1 cellular context compared by ENCODE assay signal in the genomic region with DNA sequence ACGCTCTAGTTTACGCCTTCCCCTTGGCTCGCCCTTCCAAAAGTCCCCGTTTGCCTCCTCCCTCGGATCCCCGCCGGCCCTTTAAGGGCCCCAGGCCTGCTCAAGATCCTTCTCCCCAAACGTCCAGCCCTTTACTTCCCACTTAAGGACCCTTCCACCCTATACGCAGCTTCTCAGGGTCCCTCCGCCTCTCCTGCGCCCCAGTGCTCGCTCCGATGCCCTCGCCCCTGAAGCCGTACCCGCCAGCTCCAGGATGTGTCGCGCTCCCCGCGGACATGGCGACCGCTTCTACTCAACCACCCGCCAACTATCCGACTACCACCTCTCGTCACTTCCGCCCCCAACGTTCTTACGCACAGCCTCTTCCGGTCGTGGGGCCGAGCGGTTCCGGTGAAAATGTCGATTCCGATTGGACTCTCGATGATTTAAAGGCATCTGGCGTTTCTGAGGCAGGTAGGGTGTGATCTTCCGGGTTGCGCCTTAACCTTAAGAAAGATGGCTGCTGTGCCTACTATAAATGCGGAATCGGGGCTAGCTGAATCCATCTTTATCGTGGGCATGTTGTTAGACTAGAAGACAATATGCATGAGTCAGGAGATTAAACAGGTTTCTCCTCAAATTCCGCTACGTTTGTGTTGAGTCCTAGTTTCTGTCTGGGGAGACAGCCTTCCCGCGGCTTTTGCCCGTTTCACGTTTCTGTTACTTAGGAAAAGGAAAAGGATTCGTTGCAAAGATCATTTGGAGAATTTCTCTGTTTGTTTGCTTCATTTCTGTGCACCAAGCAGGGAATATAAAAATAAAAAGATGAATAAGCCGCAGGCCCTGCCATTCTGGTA.
TF ChIP-seq lines count a peak whose summit lies in the region.

A gene (minus strand): TSS at position 317 of the 836 bp plus-strand sequence. CDS start 40 bp downstream, at position 277.

TF ChIP-seq in HepG2, 621 proteins besides CTCF, POLR2A, EP300 and RAD21 (continued from another document and continues in another):
- TF ChIP-seq, protein P1, sequence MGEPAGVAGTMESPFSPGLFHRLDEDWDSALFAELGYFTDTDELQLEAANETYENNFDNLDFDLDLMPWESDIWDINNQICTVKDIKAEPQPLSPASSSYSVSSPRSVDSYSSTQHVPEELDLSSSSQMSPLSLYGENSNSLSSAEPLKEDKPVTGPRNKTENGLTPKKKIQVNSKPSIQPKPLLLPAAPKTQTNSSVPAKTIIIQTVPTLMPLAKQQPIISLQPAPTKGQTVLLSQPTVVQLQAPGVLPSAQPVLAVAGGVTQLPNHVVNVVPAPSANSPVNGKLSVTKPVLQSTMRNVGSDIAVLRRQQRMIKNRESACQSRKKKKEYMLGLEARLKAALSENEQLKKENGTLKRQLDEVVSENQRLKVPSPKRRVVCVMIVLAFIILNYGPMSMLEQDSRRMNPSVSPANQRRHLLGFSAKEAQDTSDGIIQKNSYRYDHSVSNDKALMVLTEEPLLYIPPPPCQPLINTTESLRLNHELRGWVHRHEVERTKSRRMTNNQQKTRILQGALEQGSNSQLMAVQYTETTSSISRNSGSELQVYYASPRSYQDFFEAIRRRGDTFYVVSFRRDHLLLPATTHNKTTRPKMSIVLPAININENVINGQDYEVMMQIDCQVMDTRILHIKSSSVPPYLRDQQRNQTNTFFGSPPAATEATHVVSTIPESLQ (CRISPR knock-in tag; conservative IDR thresholded peaks at IDR 0.05): no peak; the same call in 1 of the 2 replicates
- TF ChIP-seq MTA3 (CRISPR knock-in tag; IDR thresholded peaks at IDR 0.05) (no peak), ZNF775 (CRISPR knock-in tag; IDR thresholded peaks at IDR 0.05; ENCODE audit: borderline replicate concordance) (no peak), ARID2 (CRISPR knock-in tag; IDR thresholded peaks at IDR 0.05; ENCODE audit: borderline replicate concordance) (0 out of 2 replicates have a peak, but pooled peaks have one; percentile 25), ZNF747 (CRISPR knock-in tag; IDR thresholded peaks at IDR 0.05; ENCODE audit: borderline replicate concordance) (no peak; the same call in 1 of the 2 replicates), POLR2G (IDR thresholded peaks at IDR 0.05; ENCODE audit: low read depth, low read length) (peak; percentile 98), SRF (IDR thresholded peaks at IDR 0.05; ENCODE audit: low read depth, low read length) (no peak), IKZF4 (CRISPR knock-in tag; IDR thresholded peaks at IDR 0.05; ENCODE audit: borderline replicate concordance, low read depth, not compliant biosample characterization) (peak; percentile 49), REXO4 (CRISPR knock-in tag; IDR thresholded peaks at IDR 0.05; ENCODE audit: borderline replicate concordance) (no peak), RARG (CRISPR knock-in tag; IDR thresholded peaks at IDR 0.05; ENCODE audit: low read depth) (no peak), ZBTB38 (CRISPR knock-in tag; IDR thresholded peaks at IDR 0.05) (peak; percentile 85), RXRA (CRISPR knock-in tag; IDR thresholded peaks at IDR 0.05) (no peak), STAT5B (CRISPR knock-in tag; IDR thresholded peaks at IDR 0.05) (no peak), ZBTB3 (CRISPR knock-in tag; IDR thresholded peaks at IDR 0.05; ENCODE audit: borderline replicate concordance, low read depth) (no peak), MIER2 (CRISPR knock-in tag; IDR thresholded peaks at IDR 0.05) (no peak), ZNF724P (CRISPR knock-in tag; IDR thresholded peaks at IDR 0.05; ENCODE audit: borderline replicate concordance) (no peak), NFATC3 (CRISPR knock-in tag; IDR thresholded peaks at IDR 0.05) (no peak), ELF1 (CRISPR knock-in tag; IDR thresholded peaks at IDR 0.05) (peak; percentile 98), FOXK2 (IDR thresholded peaks at IDR 0.05) (0 out of 2 replicates have a peak, but pooled peaks have one; percentile 55), RFXAP (CRISPR knock-in tag; IDR thresholded peaks at IDR 0.05; ENCODE audit: borderline replicate concordance) (peak; percentile 83), ZNF670 (CRISPR knock-in tag; IDR thresholded peaks at IDR 0.05; ENCODE audit: borderline replicate concordance) (no peak), ZNF441 (CRISPR knock-in tag; IDR thresholded peaks at IDR 0.05; ENCODE audit: borderline replicate concordance) (no peak; the same call in 1 of the 2 replicates), KLF11 (CRISPR knock-in tag; IDR thresholded peaks at IDR 0.05) (0 out of 2 replicates have a peak, but pooled peaks have one; percentile 61), GATA4 (IDR thresholded peaks at IDR 0.05; ENCODE audit: borderline replicate concordance, low read depth) (no peak; the same call in 1 of the 2 replicates), RARA (CRISPR knock-in tag; IDR thresholded peaks at IDR 0.05) (no peak; the same call in 1 of the 2 replicates), SIX1 (CRISPR knock-in tag; IDR thresholded peaks at IDR 0.05; ENCODE audit: borderline replicate concordance) (no peak), ZNF878 (CRISPR knock-in tag; IDR thresholded peaks at IDR 0.05) (0 out of 2 replicates have a peak, but pooled peaks have one; percentile 37), CEBPB (IDR thresholded peaks at IDR 0.05; ENCODE audit: borderline replicate concordance, low read depth, low read length) (no peak), NR2F6 (IDR thresholded peaks at IDR 0.05) (no peak), NR2F6 (CRISPR knock-in tag; IDR thresholded peaks at IDR 0.05) (peak; percentile 41; the same call in 1 of the 2 replicates), SRY (CRISPR knock-in tag; IDR thresholded peaks at IDR 0.05) (no peak; the same call in 1 of the 2 replicates), TCF7L2 (IDR thresholded peaks at IDR 0.05; ENCODE audit: low read depth, low read length) (no peak), ZNF136 (CRISPR knock-in tag; IDR thresholded peaks at IDR 0.05; ENCODE audit: low read depth) (no peak), NR2C2 (CRISPR knock-in tag; IDR thresholded peaks at IDR 0.05; ENCODE audit: borderline replicate concordance) (peak; percentile 99), DMAP1 (CRISPR knock-in tag; IDR thresholded peaks at IDR 0.05) (peak; percentile 96), PRPF4 (IDR thresholded peaks at IDR 0.05; ENCODE audit: low read depth, low read length, poor library complexity, severe bottlenecking) (no peak), XRCC5 (optimal IDR thresholded peaks at IDR 0.05; ENCODE audit: low read length) (no peak), ZFY (CRISPR knock-in tag; IDR thresholded peaks at IDR 0.05) (peak; percentile 95)
- TF ChIP-seq, protein P2, sequence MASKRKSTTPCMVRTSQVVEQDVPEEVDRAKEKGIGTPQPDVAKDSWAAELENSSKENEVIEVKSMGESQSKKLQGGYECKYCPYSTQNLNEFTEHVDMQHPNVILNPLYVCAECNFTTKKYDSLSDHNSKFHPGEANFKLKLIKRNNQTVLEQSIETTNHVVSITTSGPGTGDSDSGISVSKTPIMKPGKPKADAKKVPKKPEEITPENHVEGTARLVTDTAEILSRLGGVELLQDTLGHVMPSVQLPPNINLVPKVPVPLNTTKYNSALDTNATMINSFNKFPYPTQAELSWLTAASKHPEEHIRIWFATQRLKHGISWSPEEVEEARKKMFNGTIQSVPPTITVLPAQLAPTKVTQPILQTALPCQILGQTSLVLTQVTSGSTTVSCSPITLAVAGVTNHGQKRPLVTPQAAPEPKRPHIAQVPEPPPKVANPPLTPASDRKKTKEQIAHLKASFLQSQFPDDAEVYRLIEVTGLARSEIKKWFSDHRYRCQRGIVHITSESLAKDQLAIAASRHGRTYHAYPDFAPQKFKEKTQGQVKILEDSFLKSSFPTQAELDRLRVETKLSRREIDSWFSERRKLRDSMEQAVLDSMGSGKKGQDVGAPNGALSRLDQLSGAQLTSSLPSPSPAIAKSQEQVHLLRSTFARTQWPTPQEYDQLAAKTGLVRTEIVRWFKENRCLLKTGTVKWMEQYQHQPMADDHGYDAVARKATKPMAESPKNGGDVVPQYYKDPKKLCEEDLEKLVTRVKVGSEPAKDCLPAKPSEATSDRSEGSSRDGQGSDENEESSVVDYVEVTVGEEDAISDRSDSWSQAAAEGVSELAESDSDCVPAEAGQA (IDR thresholded peaks at IDR 0.05; ENCODE audit: low read depth): peak; percentile 94
- TF ChIP-seq, protein P2 (CRISPR knock-in tag; IDR thresholded peaks at IDR 0.05; ENCODE audit: borderline replicate concordance): no peak
- TF ChIP-seq, protein P3, sequence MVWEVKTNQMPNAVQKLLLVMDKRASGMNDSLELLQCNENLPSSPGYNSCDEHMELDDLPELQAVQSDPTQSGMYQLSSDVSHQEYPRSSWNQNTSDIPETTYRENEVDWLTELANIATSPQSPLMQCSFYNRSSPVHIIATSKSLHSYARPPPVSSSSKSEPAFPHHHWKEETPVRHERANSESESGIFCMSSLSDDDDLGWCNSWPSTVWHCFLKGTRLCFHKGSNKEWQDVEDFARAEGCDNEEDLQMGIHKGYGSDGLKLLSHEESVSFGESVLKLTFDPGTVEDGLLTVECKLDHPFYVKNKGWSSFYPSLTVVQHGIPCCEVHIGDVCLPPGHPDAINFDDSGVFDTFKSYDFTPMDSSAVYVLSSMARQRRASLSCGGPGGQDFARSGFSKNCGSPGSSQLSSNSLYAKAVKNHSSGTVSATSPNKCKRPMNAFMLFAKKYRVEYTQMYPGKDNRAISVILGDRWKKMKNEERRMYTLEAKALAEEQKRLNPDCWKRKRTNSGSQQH (CRISPR knock-in tag; IDR thresholded peaks at IDR 0.05; ENCODE audit: low read depth): no peak; the same call in none of the 2 replicates
- TF ChIP-seq, protein P4, sequence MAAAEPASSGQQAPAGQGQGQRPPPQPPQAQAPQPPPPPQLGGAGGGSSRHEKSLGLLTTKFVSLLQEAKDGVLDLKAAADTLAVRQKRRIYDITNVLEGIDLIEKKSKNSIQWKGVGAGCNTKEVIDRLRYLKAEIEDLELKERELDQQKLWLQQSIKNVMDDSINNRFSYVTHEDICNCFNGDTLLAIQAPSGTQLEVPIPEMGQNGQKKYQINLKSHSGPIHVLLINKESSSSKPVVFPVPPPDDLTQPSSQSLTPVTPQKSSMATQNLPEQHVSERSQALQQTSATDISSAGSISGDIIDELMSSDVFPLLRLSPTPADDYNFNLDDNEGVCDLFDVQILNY (CRISPR knock-in tag; conservative IDR thresholded peaks at IDR 0.05): peak; percentile 73; the same call in 1 of the 2 replicates
- TF ChIP-seq, protein P5, sequence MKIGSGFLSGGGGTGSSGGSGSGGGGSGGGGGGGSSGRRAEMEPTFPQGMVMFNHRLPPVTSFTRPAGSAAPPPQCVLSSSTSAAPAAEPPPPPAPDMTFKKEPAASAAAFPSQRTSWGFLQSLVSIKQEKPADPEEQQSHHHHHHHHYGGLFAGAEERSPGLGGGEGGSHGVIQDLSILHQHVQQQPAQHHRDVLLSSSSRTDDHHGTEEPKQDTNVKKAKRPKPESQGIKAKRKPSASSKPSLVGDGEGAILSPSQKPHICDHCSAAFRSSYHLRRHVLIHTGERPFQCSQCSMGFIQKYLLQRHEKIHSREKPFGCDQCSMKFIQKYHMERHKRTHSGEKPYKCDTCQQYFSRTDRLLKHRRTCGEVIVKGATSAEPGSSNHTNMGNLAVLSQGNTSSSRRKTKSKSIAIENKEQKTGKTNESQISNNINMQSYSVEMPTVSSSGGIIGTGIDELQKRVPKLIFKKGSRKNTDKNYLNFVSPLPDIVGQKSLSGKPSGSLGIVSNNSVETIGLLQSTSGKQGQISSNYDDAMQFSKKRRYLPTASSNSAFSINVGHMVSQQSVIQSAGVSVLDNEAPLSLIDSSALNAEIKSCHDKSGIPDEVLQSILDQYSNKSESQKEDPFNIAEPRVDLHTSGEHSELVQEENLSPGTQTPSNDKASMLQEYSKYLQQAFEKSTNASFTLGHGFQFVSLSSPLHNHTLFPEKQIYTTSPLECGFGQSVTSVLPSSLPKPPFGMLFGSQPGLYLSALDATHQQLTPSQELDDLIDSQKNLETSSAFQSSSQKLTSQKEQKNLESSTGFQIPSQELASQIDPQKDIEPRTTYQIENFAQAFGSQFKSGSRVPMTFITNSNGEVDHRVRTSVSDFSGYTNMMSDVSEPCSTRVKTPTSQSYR (CRISPR knock-in tag; IDR thresholded peaks at IDR 0.05; ENCODE audit: borderline replicate concordance): peak; percentile 33; the same call in 1 of the 2 replicates
- TF ChIP-seq, protein P6, sequence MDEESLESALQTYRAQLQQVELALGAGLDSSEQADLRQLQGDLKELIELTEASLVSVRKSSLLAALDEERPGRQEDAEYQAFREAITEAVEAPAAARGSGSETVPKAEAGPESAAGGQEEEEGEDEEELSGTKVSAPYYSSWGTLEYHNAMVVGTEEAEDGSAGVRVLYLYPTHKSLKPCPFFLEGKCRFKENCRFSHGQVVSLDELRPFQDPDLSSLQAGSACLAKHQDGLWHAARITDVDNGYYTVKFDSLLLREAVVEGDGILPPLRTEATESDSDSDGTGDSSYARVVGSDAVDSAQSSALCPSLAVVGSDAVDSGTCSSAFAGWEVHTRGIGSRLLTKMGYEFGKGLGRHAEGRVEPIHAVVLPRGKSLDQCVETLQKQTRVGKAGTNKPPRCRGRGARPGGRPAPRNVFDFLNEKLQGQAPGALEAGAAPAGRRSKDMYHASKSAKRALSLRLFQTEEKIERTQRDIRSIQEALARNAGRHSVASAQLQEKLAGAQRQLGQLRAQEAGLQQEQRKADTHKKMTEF (CRISPR knock-in tag; IDR thresholded peaks at IDR 0.05): peak; percentile 52
- TF ChIP-seq, protein P7, sequence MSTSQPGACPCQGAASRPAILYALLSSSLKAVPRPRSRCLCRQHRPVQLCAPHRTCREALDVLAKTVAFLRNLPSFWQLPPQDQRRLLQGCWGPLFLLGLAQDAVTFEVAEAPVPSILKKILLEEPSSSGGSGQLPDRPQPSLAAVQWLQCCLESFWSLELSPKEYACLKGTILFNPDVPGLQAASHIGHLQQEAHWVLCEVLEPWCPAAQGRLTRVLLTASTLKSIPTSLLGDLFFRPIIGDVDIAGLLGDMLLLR (CRISPR knock-in tag; IDR thresholded peaks at IDR 0.05): peak; percentile 49; the same call in 1 of the 2 replicates
- TF ChIP-seq, protein P8, sequence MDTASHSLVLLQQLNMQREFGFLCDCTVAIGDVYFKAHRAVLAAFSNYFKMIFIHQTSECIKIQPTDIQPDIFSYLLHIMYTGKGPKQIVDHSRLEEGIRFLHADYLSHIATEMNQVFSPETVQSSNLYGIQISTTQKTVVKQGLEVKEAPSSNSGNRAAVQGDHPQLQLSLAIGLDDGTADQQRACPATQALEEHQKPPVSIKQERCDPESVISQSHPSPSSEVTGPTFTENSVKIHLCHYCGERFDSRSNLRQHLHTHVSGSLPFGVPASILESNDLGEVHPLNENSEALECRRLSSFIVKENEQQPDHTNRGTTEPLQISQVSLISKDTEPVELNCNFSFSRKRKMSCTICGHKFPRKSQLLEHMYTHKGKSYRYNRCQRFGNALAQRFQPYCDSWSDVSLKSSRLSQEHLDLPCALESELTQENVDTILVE (CRISPR knock-in tag; IDR thresholded peaks at IDR 0.05): peak; percentile 50
